11 cellular contexts compared by ENCODE assay signal in genomic region chr1:206000641-206001339, GRCh38. TPM values are rescaled to one million over a fixed set of nuclear protein-coding genes. Genes with fewer than 3 reads are reported as not detected.
DNase-seq lines count a peak whose midpoint lies in the region; ATAC-seq, FAIRE-seq and TF ChIP-seq lines count a peak whose summit lies in the region.
"Had no signal": no experiment of that assay in that cellular context is flagged by ENCODE, and none has a peak within 500 bp of the region (broad histone marks: within the 10 kb centered on the region; RNA-seq: fewer than 3 reads in every experiment).

No MANE protein-coding gene starts in this region.

- H3K4me3 ChIP-seq in HepG2 (replicated peaks in 1 of 3; ENCODE audit: insufficient read depth in 1 of 3, low read depth in 2 of 3, low read length in 3 of 3): no peak overlapping the region
- no peak overlapping the region for H3K4me3 ChIP-seq in testis

- intact Hi-C loops in activated naive CD4-positive, alpha-beta T cell treated with anti-CD3 and anti-CD28 coated beads for 36 hours (cut with micrococcal nuclease): loop anchor here (1.0 kb wide), 1 partner anchor 50 kb away; no protein-coding TSS in a partner anchor
- intact Hi-C loops in HepG2 (cut with micrococcal nuclease; ENCODE audit: unreplicated experiment) (no loop called here), testis (cut with DNase I; ENCODE audit: low total_unique reads) (no loop called here)

- CTCF ChIA-PET in activated naive CD4-positive, alpha-beta T cell treated with anti-CD3 and anti-CD28 coated beads for 36 hours (lab: Charles Lee): interaction anchor here (0.7 to 3.7 kb wide), 5 partner anchors 16 to 123 kb away, joined by 3 to 16 read pairs (median 6); no protein-coding TSS in a partner anchor
- CTCF ChIA-PET in HepG2 (lab: Yijun Ruan, JAX; ENCODE audit: low intra/inter-chr PET ratio, low total read pairs): no interaction called here

- H3K4me1 ChIP-seq in HepG2 (ENCODE audit: insufficient read depth, low read length): peaks cover 6% of the 10 kb centered on the region
- H3K4me1 ChIP-seq in testis: peaks cover 17% of the 10 kb centered on the region

- POLR2A ChIA-PET in HepG2 (lab: Yijun Ruan, JAX): no interaction called here

- no peak overlapping the region for H3K27ac ChIP-seq in HepG2 (ENCODE audit: extremely low read length, insufficient read depth, low read length)
- no peak overlapping the region for H3K27ac ChIP-seq in testis

- H3K9me3 ChIP-seq in HepG2 (ENCODE audit: low read length) (no peaks in the 10 kb centered on the region), testis (no peaks in the 10 kb centered on the region)
- H3K9me3 ChIP-seq: heart right ventricle had no signal

- H3K27me3 ChIP-seq in HepG2 (ENCODE audit: control insufficient read depth in 1 of 2, insufficient read depth in 2 of 2, low read length in 2 of 2) (peaks cover 0 to 2% of the 10 kb centered on the region in 2 experiments; a peak in 2 of 5 replicates), testis (no peaks in the 10 kb centered on the region)
- H3K27me3 ChIP-seq: heart right ventricle had no signal

- H3K27me3 Mint-ChIP-seq in activated naive CD4-positive, alpha-beta T cell treated with anti-CD3 and anti-CD28 coated beads for 36 hours (ENCODE audit: low read depth): no peaks in the 10 kb centered on the region
- peaks cover 2% of the 10 kb centered on the region for H3K27me3 Mint-ChIP-seq in activated naive CD8-positive, alpha-beta T cell
- H3K27me3 Mint-ChIP-seq: activated B cell treated with CpG ODN at 0.5 μM for 24 hours had no signal

- H3K9ac ChIP-seq in HepG2 (ENCODE audit: insufficient read depth, low read depth, low read length): no peak overlapping the region

- H3K36me3 ChIP-seq in HepG2 (replicated peaks in 1 of 2; ENCODE audit: control insufficient read depth in 1 of 2, insufficient read depth in 2 of 2, low read length in 2 of 2) (no peaks in the 10 kb centered on the region), testis (ENCODE audit: low read depth, missing control alignments) (no peaks in the 10 kb centered on the region)
- H3K36me3 ChIP-seq: heart right ventricle had no signal

- H2AFZ ChIP-seq in HepG2 (ENCODE audit: low read length): no peak overlapping the region

- TF ChIP-seq EP300 in HepG2 (IDR thresholded peaks at IDR 0.05; ENCODE audit: low read depth in 2 of 2, low read length in 2 of 2) (no peak), HepG2 (CRISPR knock-in tag; IDR thresholded peaks at IDR 0.05; ENCODE audit: borderline replicate concordance) (no peak)

- in situ Hi-C loops in HepG2 (cut with HindIII; ENCODE audit: extremely low pct_ligation_motif_present, low pct_unique_long_range_greater_than_20kb): no loop called here

- H3K36me3 Mint-ChIP-seq in activated naive CD4-positive, alpha-beta T cell treated with anti-CD3 and anti-CD28 coated beads for 36 hours (ENCODE audit: low read depth): no peaks in the 10 kb centered on the region
- H3K36me3 Mint-ChIP-seq in activated naive CD8-positive, alpha-beta T cell: no peaks in the 10 kb centered on the region

- no peak for FAIRE-seq in HepG2 (lab: Jason Lieb, UNC)

- DNase-seq in activated naive CD4-positive, alpha-beta T cell treated with Interleukin-2 at 50 U/mL for 16 hours: peak; percentile 59
- DNase-seq in activated naive CD4-positive, alpha-beta T cell treated with anti-CD3 and anti-CD28 coated beads for 36 hours: no peak
- DNase-seq in HepG2 (ENCODE audit: low spot score) (no peak), testis (peak; percentile 13), NAMALWA (ENCODE audit: low spot score) (no peak), foreskin melanocyte (no peak), SKM-1 (lab: John Stamatoyannopoulos, UW; ENCODE audit: unreplicated experiment) (no peak)
- DNase-seq: activated B cell treated with CpG ODN at 0.5 μM for 24 hours; central memory CD4-positive, alpha-beta T cell; heart right ventricle had no signal

- TF ChIP-seq POLR2A in HepG2 (IDR thresholded peaks at IDR 0.05; ENCODE audit: insufficient read depth in 1 of 2, low read depth in 2 of 2, low read length in 2 of 2): no peak
- TF ChIP-seq POLR2A in testis (IDR thresholded peaks at IDR 0.05): no peak

- no TSS peak for BruUV-seq in HepG2 (replicated peaks; lab: Mats Ljungman, UMichigan)

- TF ChIP-seq RAD21 in HepG2 (CRISPR knock-in tag; IDR thresholded peaks at IDR 0.05): no peak

- H3K4me2 ChIP-seq in HepG2 (ENCODE audit: low read depth, low read length): no peak overlapping the region

- peaks cover 22% of the 10 kb centered on the region for H3K4me1 Mint-ChIP-seq in activated naive CD4-positive, alpha-beta T cell treated with anti-CD3 and anti-CD28 coated beads for 36 hours (ENCODE audit: low read depth)
- peaks cover 17% of the 10 kb centered on the region for H3K4me1 Mint-ChIP-seq in activated naive CD8-positive, alpha-beta T cell (ENCODE audit: low read depth)

- H3K79me2 ChIP-seq in HepG2 (ENCODE audit: insufficient read depth, low read length): no peaks in the 10 kb centered on the region

- no peak for TF ChIP-seq CTCF in HepG2 (CRISPR knock-in tag; IDR thresholded peaks at IDR 0.05)
- TF ChIP-seq CTCF in testis (IDR thresholded peaks at IDR 0.05): no peak

- H4K20me1 ChIP-seq in HepG2 (ENCODE audit: insufficient read depth, low read length): no peaks in the 10 kb centered on the region

- no peak overlapping the region for H3K4me3 Mint-ChIP-seq in activated naive CD4-positive, alpha-beta T cell treated with anti-CD3 and anti-CD28 coated beads for 36 hours
- H3K4me3 Mint-ChIP-seq in activated naive CD8-positive, alpha-beta T cell: no peak overlapping the region
- H3K4me3 Mint-ChIP-seq: activated B cell treated with CpG ODN at 0.5 μM for 24 hours had no signal

- ATAC-seq in HepG2: no peak

- WGBS in HepG2 (ENCODE audit: low lambda C conversion rate): 62% methylated on average over 5 of the region's 8 CpGs
- 79 to 81% methylated on average over 8 of the region's 8 CpGs for WGBS in testis, 2 donors

- no peak overlapping the region for H3K27ac Mint-ChIP-seq in activated naive CD4-positive, alpha-beta T cell treated with anti-CD3 and anti-CD28 coated beads for 36 hours
- H3K27ac Mint-ChIP-seq in activated naive CD8-positive, alpha-beta T cell: peak overlapping the region; percentile 48
- H3K27ac Mint-ChIP-seq: activated B cell treated with CpG ODN at 0.5 μM for 24 hours had no signal

- H3K9me3 Mint-ChIP-seq in activated naive CD4-positive, alpha-beta T cell treated with anti-CD3 and anti-CD28 coated beads for 36 hours: no peaks in the 10 kb centered on the region
- no peaks in the 10 kb centered on the region for H3K9me3 Mint-ChIP-seq in activated naive CD8-positive, alpha-beta T cell (ENCODE audit: low read depth)

RNA-seq across cellular contexts. Expression of gene RAB7B, which starts 2.4 kb away (rescaled TPM):
- total RNA-seq in activated naive CD4-positive, alpha-beta T cell treated with anti-CD3 and anti-CD28 coated beads for 36 hours: not detected
- total RNA-seq in HepG2 (2016; rRNA removed; fragmentation: Illumina TruSeq; extraction: Trizol) (0.34 and 0.46 TPM in 2 replicates), testis (1 to 10 TPM; 1.7 to 8.4 TPM)
- not detected in 2 replicates for total RNA-seq in HepG2 (2016; cell fraction: cytosol; rRNA removed; fragmentation: Illumina TruSeq; extraction: Trizol; ENCODE audit: low read depth)
- total RNA-seq in HepG2 (2016; cell fraction: insoluble cytoplasmic fraction; rRNA removed; fragmentation: Illumina TruSeq; extraction: Trizol): 0.32 and 0.49 TPM in 2 replicates
- total RNA-seq in HepG2 (2016; cell fraction: membrane; rRNA removed; fragmentation: Illumina TruSeq; extraction: Trizol): 0.22 TPM in 1 of 2 replicates, not detected in the other
- total RNA-seq in HepG2 (2016; cell fraction: nucleus; rRNA removed; fragmentation: Illumina TruSeq; extraction: Trizol): 0.19 and 0.28 TPM in 2 replicates
- polyA plus RNA-seq in HepG2 (2011; rRNA removed) (0.05 and 0.39 TPM in 2 replicates), testis (ENCODE audit: insufficient read depth, low read depth, low replicate concordance) (6.2 TPM)
- 0.09 and 0.19 TPM in 2 replicates for polyA plus RNA-seq in HepG2 (2011; cell fraction: cytosol; rRNA removed)
- 0.31 and 0.34 TPM in 2 replicates for polyA plus RNA-seq in HepG2 (2011; cell fraction: nucleus; rRNA removed)
- not detected in 2 replicates for polyA plus RNA-seq in HepG2 (2012)
- 0.06 and 0.08 TPM in 2 replicates for polyA plus RNA-seq in HepG2 (2016; cell fraction: cytosol; fragmentation: Illumina TruSeq; extraction: Trizol; ENCODE audit: low read depth)
- polyA plus RNA-seq in HepG2 (2016; cell fraction: insoluble cytoplasmic fraction; fragmentation: Illumina TruSeq; extraction: Trizol; ENCODE audit: low read depth): 0.50 and 0.66 TPM in 2 replicates
- 0.10 TPM in 1 of 2 replicates, not detected in the other for polyA plus RNA-seq in HepG2 (2016; cell fraction: membrane; fragmentation: Illumina TruSeq; extraction: Trizol; ENCODE audit: low read depth)
- 0.24 TPM in 1 of 2 replicates, not detected in the other for polyA plus RNA-seq in HepG2 (2016; cell fraction: nucleus; fragmentation: Illumina TruSeq; extraction: Trizol; ENCODE audit: insufficient read depth, low read depth)
- polyA minus RNA-seq in HepG2 (2011; rRNA and poly(A)+ RNA removed; ENCODE audit: low replicate concordance): 0.12 TPM in 1 of 2 replicates, not detected in the other
- not detected in 2 replicates for polyA minus RNA-seq in HepG2 (2011; cell fraction: cytosol; rRNA and poly(A)+ RNA removed)
- polyA minus RNA-seq in HepG2 (2011; cell fraction: nucleus; rRNA and poly(A)+ RNA removed): not detected in 2 replicates
- total RNA-seq: activated B cell treated with CpG ODN at 0.5 μM for 24 hours had no signal

RNA-seq across cellular contexts. Expression of gene CTSE, which starts 22.9 kb away (rescaled TPM):
- not detected for total RNA-seq in activated naive CD4-positive, alpha-beta T cell treated with anti-CD3 and anti-CD28 coated beads for 36 hours
- total RNA-seq in HepG2 (2016; rRNA removed; fragmentation: Illumina TruSeq; extraction: Trizol): 0.69 and 0.95 TPM in 2 replicates
- total RNA-seq in HepG2 (2016; cell fraction: cytosol; rRNA removed; fragmentation: Illumina TruSeq; extraction: Trizol; ENCODE audit: low read depth): 0.18 and 0.20 TPM in 2 replicates
- 0.62 and 0.76 TPM in 2 replicates for total RNA-seq in HepG2 (2016; cell fraction: insoluble cytoplasmic fraction; rRNA removed; fragmentation: Illumina TruSeq; extraction: Trizol)
- total RNA-seq in HepG2 (2016; cell fraction: membrane; rRNA removed; fragmentation: Illumina TruSeq; extraction: Trizol): 0.19 and 0.48 TPM in 2 replicates
- 1.3 and 1.4 TPM in 2 replicates for total RNA-seq in HepG2 (2016; cell fraction: nucleus; rRNA removed; fragmentation: Illumina TruSeq; extraction: Trizol)
- polyA plus RNA-seq in HepG2 (2011; rRNA removed): 0.37 and 0.50 TPM in 2 replicates
- 0.50 and 0.58 TPM in 2 replicates for polyA plus RNA-seq in HepG2 (2011; cell fraction: cytosol; rRNA removed)
- 0.06 and 0.26 TPM in 2 replicates for polyA plus RNA-seq in HepG2 (2011; cell fraction: nucleus; rRNA removed)
- polyA plus RNA-seq in HepG2 (2012): 0.19 and 0.23 TPM in 2 replicates
- 0.18 and 0.36 TPM in 2 replicates for polyA plus RNA-seq in HepG2 (2016; cell fraction: cytosol; fragmentation: Illumina TruSeq; extraction: Trizol; ENCODE audit: low read depth)
- 0.30 and 0.46 TPM in 2 replicates for polyA plus RNA-seq in HepG2 (2016; cell fraction: insoluble cytoplasmic fraction; fragmentation: Illumina TruSeq; extraction: Trizol; ENCODE audit: low read depth)
- 0.26 and 0.27 TPM in 2 replicates for polyA plus RNA-seq in HepG2 (2016; cell fraction: membrane; fragmentation: Illumina TruSeq; extraction: Trizol; ENCODE audit: low read depth)
- 1.6 and 2.5 TPM in 2 replicates for polyA plus RNA-seq in HepG2 (2016; cell fraction: nucleus; fragmentation: Illumina TruSeq; extraction: Trizol; ENCODE audit: insufficient read depth, low read depth)
- polyA minus RNA-seq in HepG2 (2011; rRNA and poly(A)+ RNA removed; ENCODE audit: low replicate concordance): 0.07 and 0.26 TPM in 2 replicates
- polyA minus RNA-seq in HepG2 (2011; cell fraction: cytosol; rRNA and poly(A)+ RNA removed): not detected in 2 replicates
- polyA minus RNA-seq in HepG2 (2011; cell fraction: nucleus; rRNA and poly(A)+ RNA removed): 0.25 TPM in 1 of 2 replicates, not detected in the other
- total RNA-seq in testis: under 1 TPM in 1 of 2 donors, not detected in 1; 0.16 TPM
- 0.98 TPM for polyA plus RNA-seq in testis (ENCODE audit: insufficient read depth, low read depth, low replicate concordance)
- total RNA-seq: activated B cell treated with CpG ODN at 0.5 μM for 24 hours, heart right ventricle had no signal

RNA-seq across cellular contexts. Expression of gene RHEX, which starts 52.2 kb away (rescaled TPM):
- not detected for total RNA-seq in activated naive CD4-positive, alpha-beta T cell treated with anti-CD3 and anti-CD28 coated beads for 36 hours
- total RNA-seq in HepG2 (2016; rRNA removed; fragmentation: Illumina TruSeq; extraction: Trizol) (1.6 and 2.7 TPM in 2 replicates), testis (1 to 10 TPM; 2.4 to 3.0 TPM)
- 0.51 and 0.71 TPM in 2 replicates for total RNA-seq in HepG2 (2016; cell fraction: cytosol; rRNA removed; fragmentation: Illumina TruSeq; extraction: Trizol; ENCODE audit: low read depth)
- 1.9 and 3.2 TPM in 2 replicates for total RNA-seq in HepG2 (2016; cell fraction: insoluble cytoplasmic fraction; rRNA removed; fragmentation: Illumina TruSeq; extraction: Trizol)
- 1.2 and 1.3 TPM in 2 replicates for total RNA-seq in HepG2 (2016; cell fraction: membrane; rRNA removed; fragmentation: Illumina TruSeq; extraction: Trizol)
- 9.2 and 9.4 TPM in 2 replicates for total RNA-seq in HepG2 (2016; cell fraction: nucleus; rRNA removed; fragmentation: Illumina TruSeq; extraction: Trizol)
- polyA plus RNA-seq in HepG2 (2011; rRNA removed) (1.3 and 1.4 TPM in 2 replicates), testis (ENCODE audit: insufficient read depth, low read depth, low replicate concordance) (2.9 TPM)
- 0.76 and 0.82 TPM in 2 replicates for polyA plus RNA-seq in HepG2 (2011; cell fraction: cytosol; rRNA removed)
- 3.7 and 4.5 TPM in 2 replicates for polyA plus RNA-seq in HepG2 (2011; cell fraction: nucleus; rRNA removed)
- polyA plus RNA-seq in HepG2 (2012): 1.2 and 2.7 TPM in 2 replicates
- polyA plus RNA-seq in HepG2 (2016; cell fraction: cytosol; fragmentation: Illumina TruSeq; extraction: Trizol; ENCODE audit: low read depth): 0.32 and 0.57 TPM in 2 replicates
- 1.2 and 1.8 TPM in 2 replicates for polyA plus RNA-seq in HepG2 (2016; cell fraction: insoluble cytoplasmic fraction; fragmentation: Illumina TruSeq; extraction: Trizol; ENCODE audit: low read depth)
- polyA plus RNA-seq in HepG2 (2016; cell fraction: membrane; fragmentation: Illumina TruSeq; extraction: Trizol; ENCODE audit: low read depth): 0.90 and 1.1 TPM in 2 replicates
- polyA plus RNA-seq in HepG2 (2016; cell fraction: nucleus; fragmentation: Illumina TruSeq; extraction: Trizol; ENCODE audit: insufficient read depth, low read depth): 7.6 and 8.5 TPM in 2 replicates
- polyA minus RNA-seq in HepG2 (2011; rRNA and poly(A)+ RNA removed; ENCODE audit: low replicate concordance): 2.5 TPM in 1 of 2 replicates, not detected in the other
- 1.4 TPM in 1 of 2 replicates, not detected in the other for polyA minus RNA-seq in HepG2 (2011; cell fraction: cytosol; rRNA and poly(A)+ RNA removed)
- 7.7 and 10.4 TPM in 2 replicates for polyA minus RNA-seq in HepG2 (2011; cell fraction: nucleus; rRNA and poly(A)+ RNA removed)

RNA-seq across cellular contexts. Expression of gene SLC26A9, which starts 57.5 kb away (rescaled TPM):
- total RNA-seq in activated naive CD4-positive, alpha-beta T cell treated with anti-CD3 and anti-CD28 coated beads for 36 hours: not detected
- 0.04 and 0.15 TPM in 2 replicates for total RNA-seq in HepG2 (2016; rRNA removed; fragmentation: Illumina TruSeq; extraction: Trizol)
- not detected in 2 replicates for total RNA-seq in HepG2 (2016; cell fraction: cytosol; rRNA removed; fragmentation: Illumina TruSeq; extraction: Trizol; ENCODE audit: low read depth)
- total RNA-seq in HepG2 (2016; cell fraction: insoluble cytoplasmic fraction; rRNA removed; fragmentation: Illumina TruSeq; extraction: Trizol): 0.04 TPM in 1 of 2 replicates, not detected in the other
- 0.06 TPM in 1 of 2 replicates, not detected in the other for total RNA-seq in HepG2 (2016; cell fraction: membrane; rRNA removed; fragmentation: Illumina TruSeq; extraction: Trizol)
- total RNA-seq in HepG2 (2016; cell fraction: nucleus; rRNA removed; fragmentation: Illumina TruSeq; extraction: Trizol): 0.09 TPM in 1 of 2 replicates, not detected in the other
- polyA plus RNA-seq in HepG2 (2011; rRNA removed): 0.03 and 0.11 TPM in 2 replicates
- polyA plus RNA-seq in HepG2 (2011; cell fraction: cytosol; rRNA removed): 0.03 TPM in 2 replicates
- 0.19 and 0.43 TPM in 2 replicates for polyA plus RNA-seq in HepG2 (2011; cell fraction: nucleus; rRNA removed)
- 0.04 TPM in 1 of 2 replicates, not detected in the other for polyA plus RNA-seq in HepG2 (2012)
- polyA plus RNA-seq in HepG2 (2016; cell fraction: cytosol; fragmentation: Illumina TruSeq; extraction: Trizol; ENCODE audit: low read depth): not detected in 2 replicates
- polyA plus RNA-seq in HepG2 (2016; cell fraction: insoluble cytoplasmic fraction; fragmentation: Illumina TruSeq; extraction: Trizol; ENCODE audit: low read depth): 0.09 TPM in 1 of 2 replicates, not detected in the other
- 0.07 and 0.13 TPM in 2 replicates for polyA plus RNA-seq in HepG2 (2016; cell fraction: membrane; fragmentation: Illumina TruSeq; extraction: Trizol; ENCODE audit: low read depth)
- polyA plus RNA-seq in HepG2 (2016; cell fraction: nucleus; fragmentation: Illumina TruSeq; extraction: Trizol; ENCODE audit: insufficient read depth, low read depth): 0.40 and 0.41 TPM in 2 replicates
- polyA minus RNA-seq in HepG2 (2011; rRNA and poly(A)+ RNA removed; ENCODE audit: low replicate concordance): 0.02 and 0.09 TPM in 2 replicates
- not detected in 2 replicates for polyA minus RNA-seq in HepG2 (2011; cell fraction: cytosol; rRNA and poly(A)+ RNA removed)
- polyA minus RNA-seq in HepG2 (2011; cell fraction: nucleus; rRNA and poly(A)+ RNA removed): 0.39 TPM in 1 of 2 replicates, not detected in the other
- under 1 TPM; 0.24 to 0.43 TPM for total RNA-seq in testis
- 0.26 TPM for polyA plus RNA-seq in testis (ENCODE audit: insufficient read depth, low read depth, low replicate concordance)
- total RNA-seq: activated B cell treated with CpG ODN at 0.5 μM for 24 hours had no signal

Comparison
In these comparisons a context has a peak if more than half of its experiments do, and no peak if none do; other contexts are left out.
1. DNase-seq: peak in activated naive CD4-positive, alpha-beta T cell treated with Interleukin-2 at 50 U/mL for 16 hours (single experiment) and testis (single experiment); none in activated naive CD4-positive, alpha-beta T cell treated with anti-CD3 and anti-CD28 coated beads for 36 hours (single experiment), HepG2 (single experiment), NAMALWA (single experiment), foreskin melanocyte (single experiment) and SKM-1 (single experiment).